9 cellular contexts compared by ENCODE assay signal in the genomic region with DNA sequence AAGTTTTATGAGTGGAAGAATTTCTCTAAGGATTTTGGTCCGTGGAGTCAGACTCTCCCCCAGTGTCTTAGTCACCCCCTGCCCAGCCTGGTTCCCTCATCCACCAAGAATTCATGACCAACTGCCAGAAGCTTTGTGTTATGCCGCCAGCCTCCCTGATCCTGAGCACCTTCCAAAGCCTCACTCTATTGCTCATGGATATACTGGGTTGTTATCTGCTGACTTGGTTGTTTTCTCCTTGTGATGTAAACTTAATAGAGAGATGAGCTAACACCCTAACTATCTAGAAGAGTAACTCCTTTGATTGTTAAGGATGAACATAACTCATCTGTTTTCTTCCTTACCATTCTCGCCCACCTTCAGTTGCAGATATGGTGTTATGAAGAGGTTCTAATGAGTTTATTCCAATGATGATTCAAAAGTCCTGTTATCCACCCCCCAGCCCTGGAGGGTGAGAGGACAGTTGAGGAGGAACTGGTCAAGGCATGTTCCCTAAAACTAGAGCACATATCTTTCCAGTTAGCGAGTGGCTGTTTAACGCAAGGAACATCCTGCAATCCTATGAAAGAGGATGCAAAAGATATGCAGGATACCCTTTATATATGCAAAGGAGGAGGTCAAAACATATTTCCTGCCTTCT. TPM values are rescaled to one million over a fixed set of nuclear protein-coding genes. Genes with fewer than 3 reads are reported as not detected.
DNase-seq lines count a peak whose midpoint lies in the region; ATAC-seq and TF ChIP-seq lines count a peak whose summit lies in the region.
"Had no signal": no experiment of that assay in that cellular context is flagged by ENCODE, and none has a peak within 500 bp of the region (broad histone marks: within the 10 kb centered on the region; RNA-seq: fewer than 3 reads in every experiment).

No MANE protein-coding gene starts in this region.

- WGBS in aorta, 2 donors = 50 to 59% methylated on average over 5 of the region's 5 CpGs
- WGBS in adrenal gland, 4 donors = 70 to 78% (median 73%) methylated on average over 5 of the region's 5 CpGs
- 69 to 85% (median 82%) methylated on average over 5 of the region's 5 CpGs for WGBS in stomach, 5 donors

- H3K27me3 ChIP-seq in breast epithelium (no peaks in the 10 kb centered on the region), aorta (ENCODE audit: control insufficient read depth in 1 of 2, insufficient read depth in 2 of 2, low read length in 1 of 2) (no peaks in the 10 kb centered on the region), adrenal gland (no peaks in the 10 kb centered on the region), stomach (peaks cover 0 to 40% (median 0%) of the 10 kb centered on the region in 3 donors)

- POLR2A ChIA-PET in MCF 10A (lab: Yijun Ruan, JAX) = interaction anchor here (0.6 to 4.9 kb wide), 16 partner anchors 16 to 279 kb away, joined by 3 to 48 read pairs (median 8); partner anchors contain the start of genes ERBB2, GSDMA and NR1D1

- CTCF ChIA-PET in MCF 10A (lab: Yijun Ruan, JAX) = interaction anchor here (0.6 to 5.8 kb wide), 15 partner anchors 15 to 431 kb away, joined by 3 to 69 read pairs (median 4); partner anchors contain the start of gene GSDMA

- intact Hi-C loops in MCF 10A (cut with micrococcal nuclease) = no loop called here
- intact Hi-C loops in breast epithelium (cut with DNase I; ENCODE audit: low total_unique reads) = no loop called here
- intact Hi-C loops in aorta (cut with DNase I) = loop anchor here (5.0 to 10.0 kb wide), 2 partner anchors 52 to 104 kb away; partner anchors contain the start of genes LRRC3C (in 1 of the 2) and ORMDL3 (in 1 of the 2)
- intact Hi-C loops in adrenal gland (cut with DNase I) = no loop called here
- intact Hi-C loops in stomach (cut with DNase I; ENCODE audit: low total_unique reads) = no loop called here

- H3K9me3 Mint-ChIP-seq in MCF 10A (ENCODE audit: unreplicated experiment) = no peaks in the 10 kb centered on the region

- H3K9me3 ChIP-seq in breast epithelium (no peaks in the 10 kb centered on the region), aorta (ENCODE audit: control insufficient read depth, low read length) (no peaks in the 10 kb centered on the region), adrenal gland (replicated peaks in 1 of 3) (no peaks in the 10 kb centered on the region), stomach (no peaks in the 10 kb centered on the region)

- peak overlapping the region; percentile 98 for H3K27ac Mint-ChIP-seq in MCF 10A (ENCODE audit: low read depth, unreplicated experiment)

- TF ChIP-seq POLR2A in breast epithelium (IDR thresholded peaks at IDR 0.05) (no peak), adrenal gland (IDR thresholded peaks at IDR 0.05) (no peak), stomach (IDR thresholded peaks at IDR 0.05) (no peak)

- TF ChIP-seq CTCF in MCF 10A (IDR thresholded peaks at IDR 0.05; ENCODE audit: unreplicated experiment) = no peak
- no peak for TF ChIP-seq CTCF in breast epithelium (IDR thresholded peaks at IDR 0.05)
- TF ChIP-seq CTCF in adrenal gland (IDR thresholded peaks at IDR 0.05) = no peak
- TF ChIP-seq CTCF in stomach (IDR thresholded peaks at IDR 0.05) = no peak

- DNase-seq in MCF 10A (ENCODE audit: unreplicated experiment) = no peak
- no peak for DNase-seq in breast epithelium (ENCODE audit: low spot score in 2 of 2)
- DNase-seq in T1000 (lab: John Stamatoyannopoulos, UW) = peak; percentile 78
- peak; percentile 95 for DNase-seq in iris pigment epithelial cell (ENCODE audit: low read depth)
- DNase-seq in NK-92 treated with Interleukin-12 subunit alpha and Interleukin-12 subunit beta, amount 100 ng/mL, for 24 hours (lab: John Stamatoyannopoulos, UW) = no peak
- DNase-seq in aorta = no peak
- DNase-seq in adrenal gland = no peak
- DNase-seq in stomach = no peak
- DNase-seq: DMS153 had no signal

- TF ChIP-seq EP300 in stomach (IDR thresholded peaks at IDR 0.05) = no peak

- peak overlapping the region in 1 of 2 donors; percentile 92 for H3K27ac ChIP-seq in breast epithelium
- H3K27ac ChIP-seq in aorta (ENCODE audit: low read depth in 1 of 2, low read length in 2 of 2) = no peak overlapping the region
- peak overlapping the region in 1 of 5 donors; percentile 21 for H3K27ac ChIP-seq in adrenal gland
- H3K27ac ChIP-seq in stomach = peak overlapping the region in 1 of 5 donors; percentile 93

- TSS peak; percentile 53 for BruUV-seq in MCF 10A (replicated peaks; lab: Mats Ljungman, UMichigan)

- peaks cover 0 to 18% of the 10 kb centered on the region in 2 donors for H3K4me1 ChIP-seq in breast epithelium
- peaks cover 0 to 3% of the 10 kb centered on the region in 2 donors for H3K4me1 ChIP-seq in aorta (ENCODE audit: control insufficient read depth in 1 of 2, insufficient read depth in 2 of 2, low read length in 2 of 2)
- peaks cover 11 to 26% of the 10 kb centered on the region in 2 donors for H3K4me1 ChIP-seq in adrenal gland (replicated peaks in 1 of 2)
- peaks cover 8 to 37% (median 31%) of the 10 kb centered on the region in 4 donors for H3K4me1 ChIP-seq in stomach

- peaks cover under 1% of the 10 kb centered on the region for H3K36me3 ChIP-seq in breast epithelium
- no peaks in the 10 kb centered on the region for H3K36me3 ChIP-seq in aorta (ENCODE audit: control insufficient read depth in 1 of 2, insufficient read depth in 2 of 2, low read length in 1 of 2)
- peaks cover 0 to under 1% of the 10 kb centered on the region in 2 donors for H3K36me3 ChIP-seq in adrenal gland (replicated peaks in 1 of 2)
- H3K36me3 ChIP-seq in stomach = peaks cover 0 to 7% (median 4%) of the 10 kb centered on the region in 4 donors

- ATAC-seq in aorta (ENCODE audit: low FRiP score) = no peak

- H3K4me3 ChIP-seq in breast epithelium = no peak overlapping the region
- H3K4me3 ChIP-seq in aorta (ENCODE audit: low read length in 2 of 2) = no peak overlapping the region
- H3K4me3 ChIP-seq in adrenal gland = no peak overlapping the region
- no peak overlapping the region for H3K4me3 ChIP-seq in stomach

- H3K36me3 Mint-ChIP-seq in MCF 10A (ENCODE audit: insufficient read depth, unreplicated experiment) = peaks cover 15% of the 10 kb centered on the region

- no peaks in the 10 kb centered on the region for H3K27me3 Mint-ChIP-seq in MCF 10A (ENCODE audit: insufficient read depth, unreplicated experiment)

- peak overlapping the region; percentile 96 for H3K4me3 Mint-ChIP-seq in MCF 10A (ENCODE audit: unreplicated experiment)

- H3K4me1 Mint-ChIP-seq in MCF 10A (ENCODE audit: insufficient read depth, unreplicated experiment) = peaks cover 26% of the 10 kb centered on the region

RNA-seq across cellular contexts. Expression of gene PSMD3, which starts 1.5 kb away (rescaled TPM):
- total RNA-seq in MCF 10A (2022) (74.2 and 95.3 TPM in 2 replicates), breast epithelium (10 to 100 TPM; 79.4 to 83.0 (median 81.0) TPM), aorta (10 to 100 TPM; 60.5 to 60.9 TPM), adrenal gland (100 to 1,000 TPM in 3 of 8 donors, 10 to 100 TPM in 5; 78.8 to 123 (median 97.3) TPM), stomach (100 to 1,000 TPM in 1 of 5 donors, 10 to 100 TPM in 4; 13.4 to 140 (median 41.7) TPM)
- polyA plus RNA-seq in aorta (10 to 100 TPM; 27.0 to 59.3 TPM), adrenal gland (100 to 1,000 TPM in 1 of 3 donors, 10 to 100 TPM in 2; 42.8 to 109 (median 54.5) TPM), stomach (10 to 100 TPM; 45.9 to 53.8 (median 51.2) TPM)

RNA-seq across cellular contexts. Expression of gene GSDMA, which starts 16.3 kb away (rescaled TPM):
- total RNA-seq in MCF 10A (2022) = 0.61 and 0.77 TPM in 2 replicates
- 1 to 10 TPM in 1 of 3 donors, under 1 TPM in 1, not detected in 1; 0.44 to 3.4 TPM for total RNA-seq in breast epithelium
- total RNA-seq in aorta = 1 to 10 TPM; 1.2 to 6.2 TPM
- under 1 TPM in 1 of 2 donors, not detected in 1; 0.28 TPM for polyA plus RNA-seq in aorta
- 1 to 10 TPM in 4 of 8 donors, under 1 TPM in 1, not detected in 3; 0.14 to 2.2 (median 1.4) TPM for total RNA-seq in adrenal gland
- under 1 TPM in 2 of 3 donors, not detected in 1; 0.20 to 0.53 TPM for polyA plus RNA-seq in adrenal gland
- total RNA-seq in stomach = not detected
- polyA plus RNA-seq in stomach = under 1 TPM in 2 of 3 donors, not detected in 1; 0.08 to 0.92 TPM

RNA-seq across cellular contexts. Expression of gene CSF3, which starts 36.1 kb away (rescaled TPM):
- 9.6 and 17.1 TPM in 2 replicates for total RNA-seq in MCF 10A (2022)
- 10 to 100 TPM in 1 of 3 donors, under 1 TPM in 1, not detected in 1; 0.32 to 13.0 TPM for total RNA-seq in breast epithelium
- total RNA-seq in aorta = 1 to 10 TPM in 1 of 2 donors, under 1 TPM in 1; 0.39 to 5.4 TPM
- 1 to 10 TPM in 1 of 2 donors, not detected in 1; 2.7 TPM for polyA plus RNA-seq in aorta
- under 1 TPM in 4 of 8 donors, not detected in 4; 0.32 to 0.74 (median 0.44) TPM for total RNA-seq in adrenal gland
- polyA plus RNA-seq in adrenal gland = 1 to 10 TPM in 1 of 3 donors, under 1 TPM in 2; 0.24 to 6.1 (median 0.80) TPM
- total RNA-seq in stomach = 1 to 10 TPM in 2 of 5 donors, under 1 TPM in 1, not detected in 2; 0.55 to 1.7 (median 1.2) TPM
- 10 to 100 TPM in 1 of 3 donors, 1 to 10 TPM in 2; 1.4 to 16.2 (median 4.0) TPM for polyA plus RNA-seq in stomach

RNA-seq across cellular contexts. Expression of gene LRRC3C, which starts 51.6 kb away (rescaled TPM):
- total RNA-seq in MCF 10A (2022) (not detected in 2 replicates), breast epithelium (1 to 10 TPM in 1 of 3 donors, not detected in 2; 1.2 TPM), aorta (not detected), adrenal gland (not detected), stomach (not detected)
- polyA plus RNA-seq in aorta (not detected), adrenal gland (not detected), stomach (not detected)

RNA-seq across cellular contexts. Expression of gene ORMDL3, which starts 51.7 kb away (rescaled TPM):
- total RNA-seq in MCF 10A (2022) = 14.7 and 17.0 TPM in 2 replicates
- total RNA-seq in breast epithelium = 100 to 1,000 TPM in 2 of 3 donors, 10 to 100 TPM in 1; 90.5 to 158 (median 104) TPM
- total RNA-seq in aorta = 10 to 100 TPM; 44.2 to 45.0 TPM
- 10 to 100 TPM; 50.4 to 74.0 TPM for polyA plus RNA-seq in aorta
- 10 to 100 TPM; 29.1 to 76.7 (median 50.9) TPM for total RNA-seq in adrenal gland
- polyA plus RNA-seq in adrenal gland = 100 to 1,000 TPM in 1 of 3 donors, 10 to 100 TPM in 2; 40.4 to 102 (median 52.1) TPM
- 100 to 1,000 TPM in 1 of 5 donors, 10 to 100 TPM in 4; 16.5 to 117 (median 64.5) TPM for total RNA-seq in stomach
- 10 to 100 TPM; 28.6 to 44.3 (median 34.5) TPM for polyA plus RNA-seq in stomach

Comparison
In these comparisons a context has a peak if more than half of its experiments do, and no peak if none do; other contexts are left out.
1. DNase-seq: peak in T1000 (single experiment) and iris pigment epithelial cell (single experiment); none in MCF 10A (single experiment), breast epithelium (0 of 2), NK-92 treated with Interleukin-12 subunit alpha and Interleukin-12 subunit beta, amount 100 ng/mL, for 24 hours (single experiment), aorta (0 of 2), adrenal gland (0 of 7) and stomach (single experiment).
2. intact Hi-C loops: an anchor here in aorta (5.0 to 10.0 kb wide); none called in MCF 10A, breast epithelium, adrenal gland and stomach.